9 cellular contexts compared by ENCODE assay signal in genomic region chrX:133415276-133416105, GRCh38. TPM values are rescaled to one million over a fixed set of nuclear protein-coding genes. Genes with fewer than 3 reads are reported as not detected.
A peak's percentile ranks its signal among the peaks of the same experiment; 100 is the strongest.
DNase-seq lines count a peak whose midpoint lies in the region; ATAC-seq, FAIRE-seq and TF ChIP-seq lines count a peak whose summit lies in the region.
"Had no signal": no experiment of that assay in that cellular context is flagged by ENCODE, and none has a peak within 500 bp of the region (broad histone marks: within the 10 kb centered on the region; RNA-seq: fewer than 3 reads in every experiment).

Gene GPC4, minus strand, starts transcription at chrX:133415489. Its CDS starts 524 bp downstream, at chrX:133414965.

- peak; percentile 81 to 89 for ATAC-seq in upper lobe of left lung (ENCODE audit: low FRiP score in 2 of 2)
- ATAC-seq in GM21619 (IDR thresholded peaks at IDR 0.05; ENCODE audit: unreplicated experiment): no peak

- no peak for TF ChIP-seq CTCF in dorsolateral prefrontal cortex (IDR thresholded peaks at IDR 0.05 in 54 of 56, conservative IDR thresholded peaks at IDR 0.05 in 2 of 56; ENCODE audit: low read depth in 1 of 56, partially characterized antibody in 56 of 56)
- peak in 2 of 6 experiments; percentile 6 to 19 for TF ChIP-seq CTCF in upper lobe of left lung (IDR thresholded peaks at IDR 0.05)

- H3K36me3 ChIP-seq in mesodermal cell (ENCODE audit: control insufficient read depth, insufficient read depth, low read length) (no peaks in the 10 kb centered on the region), upper lobe of left lung (no peaks in the 10 kb centered on the region)

- H3K9me3 ChIP-seq in mesodermal cell (ENCODE audit: control insufficient read depth, low read length) (no peaks in the 10 kb centered on the region), upper lobe of left lung (peaks cover 0 to 7% (median 0%) of the 10 kb centered on the region in 4 donors)

- no peak for FAIRE-seq in GM12892 (lab: Jason Lieb, UNC)
- FAIRE-seq: endothelial cell of umbilical vein had no signal

- 0 to 1% methylated on average over 17 to 21 of the region's 90 CpGs for WGBS in mesodermal cell (ENCODE audit: insufficient coverage in 2 of 2), 2 experiments
- WGBS in upper lobe of left lung, 2 donors: 0 to 37% methylated on average over 4 to 76 of the region's 90 CpGs

- intact Hi-C loops in dorsolateral prefrontal cortex (cut with DNase I): loop anchor here in 1 of 2 donors (10.0 kb wide), 1 partner anchor 71 kb away; no protein-coding TSS in a partner anchor

- DNase-seq in activated gamma-delta T cell (lab: John Stamatoyannopoulos, UW): peak; percentile 8
- no peak for DNase-seq in activated gamma-delta T cell treated with Interleukin-2 at 50 U/mL for 16 hours
- peak; percentile 20 for DNase-seq in NCI-H69 (lab: John Stamatoyannopoulos, UW)
- peak in 4 of 10 donors; percentile 11 to 53 (median 38) for DNase-seq in dorsolateral prefrontal cortex
- DNase-seq in upper lobe of left lung: peak; percentile 72 to 92
- DNase-seq in GM12892 (ENCODE audit: insufficient read length): no peak

- H3K4me3 ChIP-seq in dorsolateral prefrontal cortex: peak within 1 kb of the TSS; percentile 29 to 72 (median 56)
- H3K4me3 ChIP-seq in mesodermal cell (ENCODE audit: extremely low read depth, insufficient read depth, low read length, poor library complexity, severe bottlenecking): peak within 1 kb of the TSS; percentile 60
- peak within 1 kb of the TSS; percentile 20 to 60 (median 55) for H3K4me3 ChIP-seq in upper lobe of left lung

- H3K4me1 ChIP-seq in mesodermal cell (ENCODE audit: control insufficient read depth, insufficient read depth, low read length, poor library complexity, severe bottlenecking): peaks cover 16% of the 10 kb centered on the region
- peaks cover 0 to 8% (median 0%) of the 10 kb centered on the region in 4 donors for H3K4me1 ChIP-seq in upper lobe of left lung

- TF ChIP-seq EP300 in upper lobe of left lung (IDR thresholded peaks at IDR 0.05): no peak

- peaks cover 0 to 89% (median 25%) of the 10 kb centered on the region in 45 donors for H3K27me3 ChIP-seq in dorsolateral prefrontal cortex
- peaks cover 0 to 19% (median 0%) of the 10 kb centered on the region in 4 donors for H3K27me3 ChIP-seq in upper lobe of left lung

- TF ChIP-seq POLR2A in upper lobe of left lung (IDR thresholded peaks at IDR 0.05): peak in 3 of 4 donors; percentile 18 to 65 (median 28)
- no peak for TF ChIP-seq POLR2A in GM12892 (IDR thresholded peaks at IDR 0.05; ENCODE audit: low read depth, low read length)

- H3K27ac ChIP-seq in dorsolateral prefrontal cortex: peak within 1 kb of the TSS in 7 of 59 donors; percentile 6 to 50 (median 26)
- H3K27ac ChIP-seq in mesodermal cell (ENCODE audit: low read depth, low read length, severe bottlenecking): no peak within 1 kb of the TSS
- H3K27ac ChIP-seq in upper lobe of left lung: peak within 1 kb of the TSS; percentile 65 to 81 (median 74)

RNA-seq across cellular contexts. Expression of gene GPC4, which starts in this region (rescaled TPM):
- total RNA-seq in dorsolateral prefrontal cortex: 10 to 100 TPM in 19 of 120 experiments, 1 to 10 TPM in 101; 3.4 to 20.2 (median 7.9) TPM
- 24.3 TPM for polyA plus RNA-seq in mesodermal cell (2013, experiment 1 of 2)
- polyA plus RNA-seq in mesodermal cell (2013, experiment 2 of 2): 18.8 TPM
- 10 to 100 TPM; 18.5 to 59.2 (median 32.6) TPM for total RNA-seq in upper lobe of left lung
- polyA plus RNA-seq in GM12892 (2012; ENCODE audit: missing spikeins): 0.15 TPM
- polyA plus RNA-seq: endothelial cell of umbilical vein had no signal

Comparison
In these comparisons a context has a peak if more than half of its experiments do, and no peak if none do; other contexts are left out.
1. DNase-seq: peak in activated gamma-delta T cell (single experiment), NCI-H69 (single experiment) and upper lobe of left lung (2 of 2); none in activated gamma-delta T cell treated with Interleukin-2 at 50 U/mL for 16 hours (single experiment) and GM12892 (single experiment).
2. Peak in every context shown above with its lines, with median percentiles within 50 percentile points of each other: H3K4me3 ChIP-seq.